In genomic region chr1:46489638-46490602, GRCh38 we compare ENCODE assay signal across 9 cellular contexts. TPM values are rescaled to one million over a fixed set of nuclear protein-coding genes. Genes with fewer than 3 reads are reported as not detected.
DNase-seq lines count a peak whose midpoint lies in the region; ATAC-seq and TF ChIP-seq lines count a peak whose summit lies in the region.
"Had no signal": no experiment of that assay in that cellular context is flagged by ENCODE, and none has a peak within 500 bp of the region (broad histone marks: within the 10 kb centered on the region; RNA-seq: fewer than 3 reads in every experiment).

TSS of gene DMBX1 (plus strand) at chr1:46489836. CDS start at chr1:46507011, 17,175 bp downstream.

- H2BK15ac ChIP-seq in neuronal stem cell (ENCODE audit: low read length): peak within 1 kb of the TSS; percentile 88

- H3K79me1 ChIP-seq in neuronal stem cell (ENCODE audit: low read depth, low read length): no peaks in the 10 kb centered on the region

- peak within 1 kb of the TSS; percentile 86 for H3K18ac ChIP-seq in neuronal stem cell (ENCODE audit: low read length)

- intact Hi-C loops in esophagus squamous epithelium (cut with DNase I): no loop called here

- peak within 1 kb of the TSS; percentile 7 for H3K4ac ChIP-seq in neuronal stem cell (ENCODE audit: low read length)

- H2BK120ac ChIP-seq in neuronal stem cell (ENCODE audit: low read depth, low read length): peak within 1 kb of the TSS; percentile 75

- H3K14ac ChIP-seq in neuronal stem cell (ENCODE audit: low read length): peak within 1 kb of the TSS; percentile 86

- H3K23ac ChIP-seq in neuronal stem cell (ENCODE audit: low read depth, low read length, poor library complexity): peak within 1 kb of the TSS; percentile 81

- H3K4me1 ChIP-seq in HUES6 (ENCODE audit: control insufficient read depth, insufficient read depth, low read length) (peaks cover 58% of the 10 kb centered on the region), esophagus squamous epithelium (peaks cover 22 to 34% (median 23%) of the 10 kb centered on the region in 3 donors), neuronal stem cell (ENCODE audit: control insufficient read depth in 2 of 2, insufficient read depth in 1 of 2, low read depth in 1 of 2, low read length in 2 of 2) (peaks cover 0 to 31% of the 10 kb centered on the region in 2 donors)

- peak within 1 kb of the TSS; percentile 87 for H2BK12ac ChIP-seq in neuronal stem cell (ENCODE audit: low read length)

- ATAC-seq in GM19455 (IDR thresholded peaks at IDR 0.05; ENCODE audit: unreplicated experiment) (no peak), GM21576 (IDR thresholded peaks at IDR 0.05; ENCODE audit: unreplicated experiment) (no peak)

- TF ChIP-seq CTCF in VCaP (conservative IDR thresholded peaks at IDR 0.05) (no peak), esophagus squamous epithelium (IDR thresholded peaks at IDR 0.05) (no peak)

- H3K4me2 ChIP-seq in neuronal stem cell (ENCODE audit: insufficient read depth, low read length, poor library complexity, severe bottlenecking): peak within 1 kb of the TSS; percentile 77

- H3K9me3 ChIP-seq in HUES6 (ENCODE audit: control insufficient read depth, insufficient read depth, low read depth, low read length): no peaks in the 10 kb centered on the region
- H3K9me3 ChIP-seq in esophagus squamous epithelium: no peaks in the 10 kb centered on the region
- no peaks in the 10 kb centered on the region for H3K9me3 ChIP-seq in neuronal stem cell (replicated peaks in 1 of 2; ENCODE audit: control insufficient read depth in 2 of 2, insufficient read depth in 1 of 2, low read depth in 1 of 2, low read length in 2 of 2)

- H2AFZ ChIP-seq in neuronal stem cell (ENCODE audit: low read length): peak within 1 kb of the TSS; percentile 76

- H3K27ac ChIP-seq in HUES6 (ENCODE audit: low read depth, low read length) (no peak within 1 kb of the TSS), VCaP (peak within 1 kb of the TSS; percentile 33; the same call in 1 of the 2 replicates), esophagus squamous epithelium (no peak within 1 kb of the TSS), neuronal stem cell (replicated peaks; ENCODE audit: low read length) (no peak within 1 kb of the TSS)

- H3K27me3 ChIP-seq in HUES6 (ENCODE audit: control insufficient read depth, insufficient read depth, low read length) (peaks cover 100% of the 10 kb centered on the region), esophagus squamous epithelium (peaks cover 37 to 100% (median 57%) of the 10 kb centered on the region in 4 donors), neuronal stem cell (ENCODE audit: control insufficient read depth in 3 of 3, insufficient read depth in 3 of 3, low read depth in 1 of 3, low read length in 3 of 3) (peaks cover 59 to 100% (median 95%) of the 10 kb centered on the region in 3 experiments)

- peak within 1 kb of the TSS; percentile 64 for H3K4me3 ChIP-seq in HUES6 (ENCODE audit: low read depth, low read length)
- peak within 1 kb of the TSS; percentile 23 to 62 (median 33) for H3K4me3 ChIP-seq in esophagus squamous epithelium
- H3K4me3 ChIP-seq in neuronal stem cell (ENCODE audit: low read length in 2 of 2): peak within 1 kb of the TSS; percentile 6 to 70

- DNase-seq in DMS114 treated with DMSO at 0.1 percent for 48 hours (lab: John Stamatoyannopoulos, UW; ENCODE audit: unreplicated experiment) (peak; percentile 54), esophagus squamous epithelium (lab: John Stamatoyannopoulos, UW) (no peak), neuronal stem cell (ENCODE audit: low spot score) (no peak), NK-92 (lab: John Stamatoyannopoulos, UW; ENCODE audit: unreplicated experiment) (no peak)

- 3 to 6% methylated on average over 27 to 37 of the region's 93 CpGs for WGBS in esophagus squamous epithelium, 2 donors
- no CpG with 5 or more reads among the region's 93 CpGs for WGBS in neuronal stem cell (ENCODE audit: extremely low coverage in 2 of 2, insufficient read length in 2 of 2, insufficient replicate concordance in 1 of 2), 2 donors

- TF ChIP-seq POLR2A in esophagus squamous epithelium (IDR thresholded peaks at IDR 0.05): no peak

- H4K8ac ChIP-seq in neuronal stem cell (ENCODE audit: low read depth, low read length): no peak within 1 kb of the TSS

- H3K9ac ChIP-seq in HUES6 (ENCODE audit: low read length): no peak within 1 kb of the TSS
- H3K9ac ChIP-seq in neuronal stem cell (ENCODE audit: low read depth, low read length, poor library complexity): peak within 1 kb of the TSS; percentile 83

- H2BK5ac ChIP-seq in neuronal stem cell (ENCODE audit: low read length): peak within 1 kb of the TSS; percentile 10

- H4K91ac ChIP-seq in neuronal stem cell (ENCODE audit: low read depth, low read length, poor library complexity): peak within 1 kb of the TSS; percentile 44

- H2AK5ac ChIP-seq in neuronal stem cell (ENCODE audit: low read depth, low read length): peak within 1 kb of the TSS; percentile 87

- no peaks in the 10 kb centered on the region for H3K36me3 ChIP-seq in HUES6 (ENCODE audit: control insufficient read depth, insufficient read depth, low read length)
- H3K36me3 ChIP-seq in esophagus squamous epithelium: no peaks in the 10 kb centered on the region
- H3K36me3 ChIP-seq in neuronal stem cell (replicated peaks in 1 of 2; ENCODE audit: control insufficient read depth in 2 of 2, insufficient read depth in 2 of 2, low read length in 2 of 2): no peaks in the 10 kb centered on the region

RNA-seq across cellular contexts. Expression of gene DMBX1, which starts in this region (rescaled TPM):
- total RNA-seq in esophagus squamous epithelium: not detected
- polyA plus RNA-seq in neuronal stem cell (2013, experiment 1 of 2): 0.15 TPM
- 0.18 TPM for polyA plus RNA-seq in neuronal stem cell (2013, experiment 2 of 2)
- total RNA-seq: HT1080 had no signal
